Comparison of ENCODE assay signal across 20 cellular contexts in the genomic region with DNA sequence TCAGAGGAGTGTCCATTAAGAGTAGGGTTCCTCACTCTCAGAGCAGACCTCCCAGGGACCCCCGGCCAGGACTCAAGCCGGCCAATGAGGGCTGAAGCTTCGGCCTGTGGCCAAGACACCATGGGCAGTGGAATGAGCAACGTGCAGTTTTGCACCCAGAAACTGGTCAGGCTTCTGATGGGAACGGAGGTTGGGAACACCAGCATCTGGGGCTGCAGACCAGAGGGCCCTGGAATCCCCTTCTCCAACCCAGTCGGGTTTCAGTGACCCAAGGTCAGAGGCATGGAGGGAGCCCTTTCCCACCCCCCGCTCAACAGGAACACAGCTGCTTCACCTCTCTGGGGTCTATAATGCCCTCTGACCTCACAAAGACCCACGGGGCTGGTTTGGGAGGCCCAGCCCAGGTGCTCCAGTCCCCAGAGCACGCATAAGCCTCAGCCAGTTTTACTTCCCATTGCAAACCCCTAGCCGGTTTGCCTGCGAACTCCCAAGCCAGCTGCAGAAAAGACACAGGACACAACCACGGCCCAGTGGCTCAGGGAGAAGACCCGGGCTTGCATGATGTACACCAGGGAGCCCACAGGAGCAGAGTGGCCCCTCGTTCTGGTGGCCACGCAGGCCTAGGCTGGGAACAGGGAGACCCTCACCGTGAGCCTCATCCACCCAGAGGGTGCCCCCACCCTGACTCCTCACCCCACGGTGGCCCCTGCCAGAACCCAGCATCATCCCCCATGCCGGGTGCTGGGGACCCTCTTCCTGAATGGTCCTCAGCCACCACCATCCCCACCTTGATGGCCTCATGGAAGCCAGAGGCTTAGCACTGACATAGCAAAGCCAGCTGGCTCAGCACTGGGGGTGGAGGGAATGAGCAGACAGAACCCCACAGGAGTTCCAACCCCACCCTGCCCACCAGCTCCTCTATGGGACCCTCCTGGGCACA. TPM values are rescaled to one million over a fixed set of nuclear protein-coding genes. Genes with fewer than 3 reads are reported as not detected.
DNase-seq lines count a peak whose midpoint lies in the region; ATAC-seq and TF ChIP-seq lines count a peak whose summit lies in the region.
"Had no signal": no experiment of that assay in that cellular context is flagged by ENCODE, and none has a peak within 500 bp of the region (broad histone marks: within the 10 kb centered on the region; RNA-seq: fewer than 3 reads in every experiment).

No MANE protein-coding gene starts in this region.

- peaks cover 4% of the 10 kb centered on the region; the same call in 1 of the 2 replicates for H3K9me3 ChIP-seq in Karpas-422 (ENCODE audit: low read length)
- peaks cover 13% of the 10 kb centered on the region for H3K9me3 ChIP-seq in endodermal cell (ENCODE audit: control insufficient read depth, low read length)
- no peaks in the 10 kb centered on the region for H3K9me3 ChIP-seq in trophoblast cell (ENCODE audit: insufficient read depth, low read depth, low read length)
- H3K9me3 ChIP-seq: gastrocnemius medialis, ovary, vagina had no signal

- 94 to 95% methylated on average over 9 to 18 of the region's 18 CpGs for WGBS in endodermal cell (ENCODE audit: insufficient coverage in 1 of 2, insufficient read length in 1 of 2), 2 experiments
- WGBS in trophoblast cell (ENCODE audit: extremely low coverage, insufficient coverage, insufficient read length): no CpG with 5 or more reads among the region's 18 CpGs

- no peaks in the 10 kb centered on the region for H3K9me2 ChIP-seq in Karpas-422 (replicated peaks; ENCODE audit: insufficient read depth, low read length)

- peak overlapping the region; percentile 70 for H3K27ac Mint-ChIP-seq in endodermal cell
- no peak overlapping the region for H3K27ac Mint-ChIP-seq in activated T-cell treated with anti-CD3 and anti-CD28 coated beads, Interleukin-2, amount 50 U/mL, for 24 hours
- H3K27ac Mint-ChIP-seq: activated naive CD8-positive, alpha-beta T cell treated with anti-CD3 and anti-CD28 coated beads, Interleukin-2, amount 50 U/mL, for 24 hours; T-helper 17 cell had no signal

- H3K79me1 ChIP-seq in trophoblast cell (ENCODE audit: low read length): peaks cover 7% of the 10 kb centered on the region

- no peak overlapping the region for H3K23ac ChIP-seq in trophoblast cell (ENCODE audit: low read length)

- peaks cover 16% of the 10 kb centered on the region for H3K9me3 Mint-ChIP-seq in endodermal cell
- H3K9me3 Mint-ChIP-seq in activated T-cell treated with anti-CD3 and anti-CD28 coated beads, Interleukin-2, amount 50 U/mL, for 24 hours: peaks cover 17% of the 10 kb centered on the region

- no peak overlapping the region for H4K8ac ChIP-seq in trophoblast cell (ENCODE audit: low read depth, low read length)

- peaks cover 37% of the 10 kb centered on the region for H3K4me1 Mint-ChIP-seq in endodermal cell
- H3K4me1 Mint-ChIP-seq in activated T-cell treated with anti-CD3 and anti-CD28 coated beads, Interleukin-2, amount 50 U/mL, for 24 hours (ENCODE audit: low read depth): peaks cover 5% of the 10 kb centered on the region

- no peak overlapping the region for H3K4me3 Mint-ChIP-seq in endodermal cell
- no peak overlapping the region for H3K4me3 Mint-ChIP-seq in activated T-cell treated with anti-CD3 and anti-CD28 coated beads, Interleukin-2, amount 50 U/mL, for 24 hours
- H3K4me3 Mint-ChIP-seq: activated naive CD8-positive, alpha-beta T cell treated with anti-CD3 and anti-CD28 coated beads, Interleukin-2, amount 50 U/mL, for 24 hours; T-helper 17 cell had no signal

- H3K4ac ChIP-seq in trophoblast cell (ENCODE audit: low read depth, low read length): peak overlapping the region; percentile 91

- H3K36me3 ChIP-seq in Karpas-422 (ENCODE audit: insufficient read depth, low read length): no peaks in the 10 kb centered on the region
- no peaks in the 10 kb centered on the region for H3K36me3 ChIP-seq in endodermal cell (ENCODE audit: control insufficient read depth, insufficient read depth, low read length)
- peaks cover 0 to 6% of the 10 kb centered on the region in 2 experiments for H3K36me3 ChIP-seq in trophoblast cell (ENCODE audit: control insufficient read depth in 1 of 2, insufficient read depth in 2 of 2, low read length in 2 of 2)
- H3K36me3 ChIP-seq: gastrocnemius medialis, ovary, SJCRH30, vagina had no signal

- H3K4me1 ChIP-seq in Karpas-422 (ENCODE audit: low read length): peaks cover 57% of the 10 kb centered on the region
- no peaks in the 10 kb centered on the region for H3K4me1 ChIP-seq in endodermal cell (ENCODE audit: control insufficient read depth, insufficient read depth, low read length)
- H3K4me1 ChIP-seq in trophoblast cell (ENCODE audit: control insufficient read depth in 1 of 2, insufficient read depth in 2 of 2, low read length in 2 of 2): peaks cover 44 to 49% of the 10 kb centered on the region in 2 experiments

- no peak overlapping the region for H2BK12ac ChIP-seq in trophoblast cell (ENCODE audit: low read length)

- H4K91ac ChIP-seq in trophoblast cell (ENCODE audit: low read depth, low read length): no peak overlapping the region

- H3K79me2 ChIP-seq in Karpas-422 (ENCODE audit: low read length) (no peaks in the 10 kb centered on the region), trophoblast cell (ENCODE audit: control insufficient read depth, insufficient read depth, low read length, poor library complexity) (peaks cover 48% of the 10 kb centered on the region)

- H3K4me2 ChIP-seq in Karpas-422 (ENCODE audit: low read depth, low read length, poor library complexity, severe bottlenecking): peak overlapping the region; percentile 73
- no peak overlapping the region for H3K4me2 ChIP-seq in trophoblast cell (ENCODE audit: low read length)

- no peak overlapping the region for H4K12ac ChIP-seq in trophoblast cell (ENCODE audit: low read depth, low read length)

- H3K4me3 ChIP-seq in GM12875 (ENCODE audit: low read depth, low read length) (peak overlapping the region; percentile 16), Karpas-422 (ENCODE audit: low read length) (peak overlapping the region; percentile 55; the same call in 1 of the 2 replicates), endodermal cell (ENCODE audit: low read length) (no peak overlapping the region), trophoblast cell (ENCODE audit: low read depth, low read length) (no peak overlapping the region)
- H3K4me3 ChIP-seq: gastrocnemius medialis, ovary, SJCRH30, vagina had no signal

- H3K27me3 ChIP-seq in Karpas-422 (ENCODE audit: low read length) (no peaks in the 10 kb centered on the region), endodermal cell (ENCODE audit: control insufficient read depth, insufficient read depth, low read length, poor library complexity, severe bottlenecking) (no peaks in the 10 kb centered on the region), trophoblast cell (ENCODE audit: insufficient read depth, low read length) (no peaks in the 10 kb centered on the region)
- H3K27me3 ChIP-seq: ovary, SJCRH30, vagina had no signal

- peaks cover 7% of the 10 kb centered on the region for H3K36me3 Mint-ChIP-seq in endodermal cell (ENCODE audit: low read depth)
- no peaks in the 10 kb centered on the region for H3K36me3 Mint-ChIP-seq in activated T-cell treated with anti-CD3 and anti-CD28 coated beads, Interleukin-2, amount 50 U/mL, for 24 hours (ENCODE audit: low read depth)

- TF ChIP-seq CTCF in GM12875 (IDR thresholded peaks at IDR 0.05; ENCODE audit: borderline replicate concordance, insufficient read depth, low read depth, low read length): no peak
- no peak for TF ChIP-seq CTCF in endodermal cell (conservative IDR thresholded peaks at IDR 0.05)

- no peaks in the 10 kb centered on the region for H3K27me3 Mint-ChIP-seq in endodermal cell (ENCODE audit: insufficient read depth)
- no peaks in the 10 kb centered on the region for H3K27me3 Mint-ChIP-seq in activated T-cell treated with anti-CD3 and anti-CD28 coated beads, Interleukin-2, amount 50 U/mL, for 24 hours
- H3K27me3 Mint-ChIP-seq: activated naive CD8-positive, alpha-beta T cell treated with anti-CD3 and anti-CD28 coated beads, Interleukin-2, amount 50 U/mL, for 24 hours; T-helper 17 cell had no signal

- DNase-seq in Karpas-422: peak; percentile 83
- no peak for DNase-seq in endodermal cell
- no peak for DNase-seq in trophoblast cell
- no peak for DNase-seq in activated T-cell treated with anti-CD3 and anti-CD28 coated beads, Interleukin-2, amount 50 U/mL, for 24 hours
- DNase-seq in HPDE6-E6E7 (ENCODE audit: extremely low spot score): no peak
- DNase-seq: activated CD8-positive, alpha-beta memory T cell treated with anti-CD3 and anti-CD28 coated beads for 24 hours; activated naive CD8-positive, alpha-beta T cell treated with anti-CD3 and anti-CD28 coated beads, Interleukin-2, amount 50 U/mL, for 24 hours; Caco-2; gastrocnemius medialis; NCI-H2081; NCI-H510A treated with DMSO at 0.1 percent for 48 hours; SJCRH30; stimulated activated CD4-positive, alpha-beta T cell treated with anti-CD3 and anti-CD28 coated beads, Interleukin-4, amount 100 ng/mL, for 24 hours; substantia nigra; T-helper 17 cell had no signal

- H3K14ac ChIP-seq in trophoblast cell (ENCODE audit: low read length): no peak overlapping the region

- H2AFZ ChIP-seq in Karpas-422 (ENCODE audit: low read length) (no peak overlapping the region), trophoblast cell (ENCODE audit: insufficient read depth, low read length, poor library complexity) (no peak overlapping the region)

- H3K9ac ChIP-seq in Karpas-422 (ENCODE audit: low read length): peak overlapping the region; percentile 68
- H3K9ac ChIP-seq in endodermal cell (ENCODE audit: extremely low read depth, low read length, poor library complexity, severe bottlenecking): no peak overlapping the region
- H3K9ac ChIP-seq in trophoblast cell (ENCODE audit: low read length): no peak overlapping the region

- H3K18ac ChIP-seq in trophoblast cell (ENCODE audit: low read length): peak overlapping the region; percentile 42

- no peak overlapping the region for H2AK5ac ChIP-seq in trophoblast cell (ENCODE audit: low read length)

- no peak overlapping the region for H2BK5ac ChIP-seq in trophoblast cell (ENCODE audit: low read depth, low read length, poor library complexity)

- no peak overlapping the region for H2BK120ac ChIP-seq in trophoblast cell (ENCODE audit: insufficient read depth, low read length, poor library complexity)

- no peak for ATAC-seq in GM21576 (IDR thresholded peaks at IDR 0.05; ENCODE audit: unreplicated experiment)
- ATAC-seq: activated naive CD8-positive, alpha-beta T cell treated with anti-CD3 and anti-CD28 coated beads, Interleukin-2, amount 50 U/mL, for 24 hours; gastrocnemius medialis; T-helper 17 cell had no signal

- H4K20me1 ChIP-seq in Karpas-422 (ENCODE audit: insufficient read depth, low read depth, low read length): no peaks in the 10 kb centered on the region; the same call in 1 of the 2 replicates

- peak overlapping the region; percentile 81 for H3K27ac ChIP-seq in Karpas-422 (ENCODE audit: low read length)
- H3K27ac ChIP-seq in endodermal cell (ENCODE audit: low read depth, low read length): no peak overlapping the region
- no peak overlapping the region for H3K27ac ChIP-seq in trophoblast cell (ENCODE audit: low read depth, low read length)
- H3K27ac ChIP-seq: epithelial cell of prostate, gastrocnemius medialis, ovary, SJCRH30, vagina had no signal

RNA-seq across cellular contexts. Expression of gene VAV2, which starts 30.6 kb away (rescaled TPM):
- total RNA-seq in Karpas-422 (2014; rRNA removed; shearing (Covaris generic); ENCODE audit: low replicate concordance): 3.5 and 9.6 TPM in 2 replicates
- total RNA-seq in endodermal cell: 10 to 100 TPM; 29.8 to 35.9 TPM
- polyA plus RNA-seq in endodermal cell (2013, experiment 1 of 2): 35.5 TPM
- polyA plus RNA-seq in endodermal cell (2013, experiment 2 of 2): 31.9 TPM
- polyA plus RNA-seq in trophoblast cell (2013): 54.6 and 55.9 TPM in 2 replicates

Comparison
In these comparisons a context has a peak if more than half of its experiments do, and no peak if none do; other contexts are left out.
1. H3K4me3 ChIP-seq: peak in GM12875 (single experiment) and Karpas-422 (single experiment); none in endodermal cell (single experiment) and trophoblast cell (single experiment).